ENCODE assay signal across 34 cellular contexts in the genomic region with DNA sequence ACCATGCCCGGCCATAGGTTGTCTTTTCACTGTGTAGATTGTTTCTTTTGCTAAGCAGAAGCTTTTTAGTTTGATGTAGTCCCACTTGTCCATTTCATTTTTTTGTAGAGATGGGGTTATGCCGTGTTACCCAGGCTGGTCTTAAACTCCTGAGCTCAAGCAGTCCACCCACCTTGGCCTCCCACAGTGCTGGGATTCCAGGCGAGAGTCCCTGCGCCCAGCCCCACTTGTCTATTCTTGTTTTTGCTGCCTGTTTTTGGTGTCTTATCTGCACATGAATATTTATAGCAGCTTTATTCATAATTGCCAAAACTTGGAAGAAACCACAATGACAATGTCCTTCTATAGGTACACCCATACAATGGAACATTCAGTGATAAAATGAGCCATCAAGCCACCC.
"Had no signal": no experiment of that assay in that cellular context is flagged by ENCODE, and none has a peak within 500 bp of the region (broad histone marks: within the 10 kb centered on the region; RNA-seq: fewer than 3 reads in every experiment).

No MANE protein-coding gene starts in this region.

- H3K36me3 ChIP-seq: adrenal gland, brain microvascular endothelial cell, breast epithelium had no signal

- H3K4me3 ChIP-seq: adrenal gland, body of pancreas, breast epithelium had no signal

- H3K27ac ChIP-seq: adrenal gland, body of pancreas, brain microvascular endothelial cell, breast epithelium, VCaP had no signal

- H3K27me3 Mint-ChIP-seq: activated naive CD8-positive, alpha-beta T cell treated with anti-CD3 and anti-CD28 coated beads for 36 hours had no signal

- H3K4me1 ChIP-seq: breast epithelium had no signal

- H3K9me3 Mint-ChIP-seq: activated CD4-positive, alpha-beta memory T cell treated with anti-CD3 and anti-CD28 coated beads, Interleukin-2, amount 10 ng/mL, durations not matched to agents 7 days and 5 days; activated CD4-positive, alpha-beta T cell treated with anti-CD3 and anti-CD28 coated beads, Interleukin-2, amount 10 ng/mL, durations not matched to agents 7 days and 5 days; activated T-cell treated with anti-CD3 and anti-CD28 coated beads, Interleukin-2, amount 50 U/mL, for 24 hours; T-helper 2 cell treated with Interferon-gamma antibody and Interleukin-4, amounts not matched to agents 5 μg/mL and 100 μg/mL, for 36 hours had no signal

- H3K9me3 ChIP-seq: adrenal gland, body of pancreas, breast epithelium had no signal

- DNase-seq: activated B cell treated with CpG ODN at 0.5 μM for 24 hours; activated CD4-positive, alpha-beta memory T cell treated with anti-CD3 and anti-CD28 coated beads, Interleukin-2, amount 10 ng/mL, durations not matched to agents 7 days and 5 days; activated CD4-positive, alpha-beta T cell treated with anti-CD3 and anti-CD28 coated beads for 36 hours; activated CD4-positive, alpha-beta T cell treated with anti-CD3 and anti-CD28 coated beads for 48 hours; activated CD4-positive, alpha-beta T cell treated with anti-CD3 and anti-CD28 coated beads, Interleukin-2, amount 10 ng/mL, durations not matched to agents 7 days and 5 days; activated CD4-positive, alpha-beta T cell treated with anti-CD3 and anti-CD28 coated beads, Interleukin-2, amount 50 U/mL, for 48 hours; activated CD4-positive, CD25-positive, alpha-beta regulatory T cell treated with anti-CD3 and anti-CD28 coated beads, Interleukin-2, amount 50 U/mL, for 72 hours; activated CD8-positive, alpha-beta memory T cell treated with anti-CD3 and anti-CD28 coated beads for 24 hours; activated CD8-positive, alpha-beta memory T cell treated with anti-CD3 and anti-CD28 coated beads, Interleukin-2, amount 10 ng/mL, durations not matched to agents 7 days and 5 days; activated CD8-positive, alpha-beta memory T cell treated with anti-CD3 and anti-CD28 coated beads, Interleukin-2, amount 50 U/mL, for 48 hours; activated CD8-positive, alpha-beta T cell treated with anti-CD3 and anti-CD28 coated beads, Interleukin-2, amount 10 ng/mL, durations not matched to agents 7 days and 5 days; activated effector memory CD4-positive, alpha-beta T cell treated with anti-CD3 and anti-CD28 coated beads, Interleukin-2, amount 50 U/mL, for 16 hours; activated gamma-delta T cell treated with Interleukin-2 at 50 U/mL for 16 hours; activated naive CD4-positive, alpha-beta T cell; activated naive CD4-positive, alpha-beta T cell treated with anti-CD3 and anti-CD28 coated beads for 36 hours; activated naive CD4-positive, alpha-beta T cell treated with anti-CD3 and anti-CD28 coated beads, Interleukin-2, amount 50 U/mL, for 16 hours; activated naive CD8-positive, alpha-beta T cell treated with anti-CD3 and anti-CD28 coated beads for 36 hours; activated T-cell treated with anti-CD3 and anti-CD28 coated beads, Interleukin-2, amount 50 U/mL, for 24 hours; activated T-cell treated with anti-CD3 and anti-CD28 coated beads, Interleukin-2, amount 50 U/mL, for 48 hours; adrenal gland; amniotic stem cell; aorta; body of pancreas; brain microvascular endothelial cell; central memory CD4-positive, alpha-beta T cell; T-helper 1 cell; T-helper 2 cell; T-helper 9 cell had no signal

- H3K27me3 ChIP-seq: adrenal gland had no signal

- H3K4me3 Mint-ChIP-seq: activated B cell treated with CpG ODN at 0.5 μM for 24 hours; activated CD4-positive, alpha-beta memory T cell treated with anti-CD3 and anti-CD28 coated beads, Interleukin-2, amount 10 ng/mL, durations not matched to agents 7 days and 5 days; activated CD4-positive, alpha-beta T cell treated with anti-CD3 and anti-CD28 coated beads for 36 hours; activated CD4-positive, alpha-beta T cell treated with anti-CD3 and anti-CD28 coated beads, Interleukin-2, amount 10 ng/mL, durations not matched to agents 7 days and 5 days; activated CD8-positive, alpha-beta memory T cell treated with anti-CD3 and anti-CD28 coated beads, Interleukin-2, amount 10 ng/mL, durations not matched to agents 7 days and 5 days; activated CD8-positive, alpha-beta T cell treated with anti-CD3 and anti-CD28 coated beads, Interleukin-2, amount 10 ng/mL, durations not matched to agents 7 days and 5 days; activated naive CD4-positive, alpha-beta T cell treated with anti-CD3 and anti-CD28 coated beads for 36 hours; activated naive CD8-positive, alpha-beta T cell treated with anti-CD3 and anti-CD28 coated beads for 36 hours; activated T-cell treated with anti-CD3 and anti-CD28 coated beads, Interleukin-2, amount 50 U/mL, for 24 hours; T-helper 1 cell treated with Interleukin-12 subunit alpha and Interleukin-12 subunit beta and Interleukin-4 antibody, amounts not matched to agents 30 μg/mL and 1 μg/mL, for 36 hours; T-helper 2 cell treated with Interferon-gamma antibody and Interleukin-4, amounts not matched to agents 5 μg/mL and 100 μg/mL, for 36 hours had no signal

- H3K27ac Mint-ChIP-seq: activated B cell treated with CpG ODN at 0.5 μM for 24 hours; activated CD4-positive, alpha-beta memory T cell treated with anti-CD3 and anti-CD28 coated beads, Interleukin-2, amount 10 ng/mL, durations not matched to agents 7 days and 5 days; activated CD4-positive, alpha-beta T cell treated with anti-CD3 and anti-CD28 coated beads for 36 hours; activated CD4-positive, alpha-beta T cell treated with anti-CD3 and anti-CD28 coated beads, Interleukin-2, amount 10 ng/mL, durations not matched to agents 7 days and 5 days; activated CD8-positive, alpha-beta memory T cell treated with anti-CD3 and anti-CD28 coated beads, Interleukin-2, amount 10 ng/mL, durations not matched to agents 7 days and 5 days; activated CD8-positive, alpha-beta T cell treated with anti-CD3 and anti-CD28 coated beads, Interleukin-2, amount 10 ng/mL, durations not matched to agents 7 days and 5 days; activated naive CD4-positive, alpha-beta T cell treated with anti-CD3 and anti-CD28 coated beads for 36 hours; activated naive CD4-positive, alpha-beta T cell treated with anti-CD3 and anti-CD28 coated beads, Interleukin-2, amount 50 U/mL, for 72 hours; activated naive CD8-positive, alpha-beta T cell treated with anti-CD3 and anti-CD28 coated beads for 36 hours; activated T-cell treated with anti-CD3 and anti-CD28 coated beads, Interleukin-2, amount 50 U/mL, for 24 hours; activated T-helper 2 cell treated with anti-CD3 and anti-CD28 coated beads, Interferon-gamma antibody, Interleukin-2, Interleukin-4, amounts not matched to agents 10 μg/mL and 5 μg/mL and 100 μg/mL, durations not matched to agents 14 hours and 24 hours and 36 hours; T-helper 1 cell treated with Interleukin-12 subunit alpha and Interleukin-12 subunit beta and Interleukin-4 antibody, amounts not matched to agents 30 μg/mL and 1 μg/mL, for 36 hours; T-helper 2 cell treated with Interferon-gamma antibody and Interleukin-4, amounts not matched to agents 5 μg/mL and 100 μg/mL, for 36 hours had no signal

- ATAC-seq: activated CD4-positive, alpha-beta T cell treated with anti-CD3 and anti-CD28 coated beads for 36 hours; activated CD8-positive, alpha-beta memory T cell treated with anti-CD3 and anti-CD28 coated beads, Interleukin-2, amount 10 ng/mL, durations not matched to agents 7 days and 5 days; activated CD8-positive, alpha-beta T cell treated with anti-CD3 and anti-CD28 coated beads, Interleukin-2, amount 10 ng/mL, durations not matched to agents 7 days and 5 days; activated naive CD4-positive, alpha-beta T cell treated with anti-CD3 and anti-CD28 coated beads, Interleukin-2, amount 50 U/mL, for 72 hours; body of pancreas had no signal

- H3K36me3 Mint-ChIP-seq: activated CD8-positive, alpha-beta memory T cell treated with anti-CD3 and anti-CD28 coated beads, Interleukin-2, amount 10 ng/mL, durations not matched to agents 7 days and 5 days; activated naive CD4-positive, alpha-beta T cell treated with anti-CD3 and anti-CD28 coated beads, Interleukin-2, amount 50 U/mL, for 72 hours; activated naive CD8-positive, alpha-beta T cell treated with anti-CD3 and anti-CD28 coated beads for 36 hours had no signal
